19 cellular contexts compared by ENCODE assay signal in the genomic region with DNA sequence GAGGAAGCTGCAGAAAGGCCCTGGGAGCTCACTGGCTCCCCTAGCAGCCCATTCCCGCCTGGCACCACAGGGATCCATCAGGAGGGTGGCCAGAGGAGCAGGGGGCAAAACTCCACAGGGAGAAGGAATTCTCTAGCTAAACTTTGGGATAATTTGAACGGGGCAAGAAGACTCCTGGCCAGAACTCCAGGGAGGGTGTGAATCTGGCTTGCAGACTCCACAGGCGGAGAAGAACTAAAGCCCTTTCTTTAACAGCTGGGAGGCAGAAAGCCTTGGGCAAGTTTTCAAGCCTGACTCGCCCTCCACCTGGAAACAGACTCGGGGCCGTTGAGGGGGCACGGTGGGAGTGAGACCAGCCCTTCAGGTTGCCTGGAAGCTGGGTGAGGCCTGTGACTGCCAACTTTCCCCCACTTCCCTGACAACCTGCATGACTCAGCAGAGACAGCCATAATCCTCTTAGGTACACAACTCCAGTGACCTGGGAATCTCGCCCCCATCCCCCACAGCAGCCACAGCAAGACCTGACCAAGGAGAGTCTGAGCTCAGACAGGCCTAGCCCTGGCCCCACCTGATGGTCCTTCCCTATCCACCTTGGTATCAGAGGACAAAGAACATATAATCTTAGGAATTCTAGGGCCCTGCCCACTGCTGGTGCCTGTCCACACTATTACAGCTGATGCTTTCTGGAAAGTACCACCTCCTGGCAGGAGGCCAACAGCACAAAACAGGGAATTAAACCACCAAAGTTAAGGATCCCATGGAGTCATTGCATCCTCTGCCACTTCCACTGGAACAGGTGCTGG. TPM values are rescaled to one million over a fixed set of nuclear protein-coding genes. Genes with fewer than 3 reads are reported as not detected.
DNase-seq lines count a peak whose midpoint lies in the region; ATAC-seq and TF ChIP-seq lines count a peak whose summit lies in the region.
"Had no signal": no experiment of that assay in that cellular context is flagged by ENCODE, and none has a peak within 500 bp of the region (broad histone marks: within the 10 kb centered on the region; RNA-seq: fewer than 3 reads in every experiment).

No MANE protein-coding gene starts in this region.

- H3K9me3 ChIP-seq in HUES6 (ENCODE audit: control insufficient read depth, insufficient read depth, low read depth, low read length), result no peaks in the 10 kb centered on the region

- no peaks in the 10 kb centered on the region for H3K27me3 ChIP-seq in HUES6 (ENCODE audit: control insufficient read depth, insufficient read depth, low read length)

- no peak overlapping the region for H3K4me3 Mint-ChIP-seq in MCF 10A (ENCODE audit: unreplicated experiment)
- H3K4me3 Mint-ChIP-seq in type B pancreatic cell, result no peak overlapping the region
- no peak overlapping the region for H3K4me3 Mint-ChIP-seq in activated naive CD8-positive, alpha-beta T cell treated with anti-CD3 and anti-CD28 coated beads for 36 hours
- no peak overlapping the region for H3K4me3 Mint-ChIP-seq in activated CD4-positive, alpha-beta memory T cell treated with anti-CD3 and anti-CD28 coated beads, Interleukin-2, amount 10 ng/mL, durations not matched to agents 7 days and 5 days
- H3K4me3 Mint-ChIP-seq: activated B cell treated with CpG ODN at 0.5 μM for 24 hours; activated naive CD4-positive, alpha-beta T cell treated with anti-CD3 and anti-CD28 coated beads, Interleukin-2, amount 50 U/mL, for 24 hours; nephron; T-cell had no signal

- POLR2A ChIA-PET in MCF 10A (lab: Yijun Ruan, JAX), result interaction anchor here (0.6 to 1.5 kb wide), 6 partner anchors 14 to 1860 kb away, joined by 3 to 5 read pairs (median 4); a partner anchor contains a TSS
- POLR2A ChIA-PET in activated CD4-positive, alpha-beta memory T cell treated with anti-CD3 and anti-CD28 coated beads, Interleukin-2, amount 10 ng/mL, durations not matched to agents 7 days and 5 days (lab: Charles Lee), result no interaction called here

- H3K4me1 Mint-ChIP-seq in MCF 10A (ENCODE audit: insufficient read depth, unreplicated experiment) (peaks cover 14% of the 10 kb centered on the region), type B pancreatic cell (ENCODE audit: unreplicated experiment) (no peaks in the 10 kb centered on the region)
- H3K4me1 Mint-ChIP-seq in activated naive CD8-positive, alpha-beta T cell treated with anti-CD3 and anti-CD28 coated beads for 36 hours, result no peaks in the 10 kb centered on the region
- no peaks in the 10 kb centered on the region for H3K4me1 Mint-ChIP-seq in activated CD4-positive, alpha-beta memory T cell treated with anti-CD3 and anti-CD28 coated beads, Interleukin-2, amount 10 ng/mL, durations not matched to agents 7 days and 5 days
- H3K4me1 Mint-ChIP-seq: activated B cell treated with CpG ODN at 0.5 μM for 24 hours; activated naive CD4-positive, alpha-beta T cell treated with anti-CD3 and anti-CD28 coated beads, Interleukin-2, amount 50 U/mL, for 24 hours; nephron; T-cell had no signal

- H3K36me3 ChIP-seq in HUES6 (ENCODE audit: control insufficient read depth, insufficient read depth, low read length), result no peaks in the 10 kb centered on the region

- H3K4me1 ChIP-seq in HUES6 (ENCODE audit: control insufficient read depth, insufficient read depth, low read length), result peaks cover 10% of the 10 kb centered on the region

- BruUV-seq in MCF 10A (replicated peaks; lab: Mats Ljungman, UMichigan), result no TSS peak

- peak overlapping the region; percentile 26 for H3K9ac ChIP-seq in HUES6 (ENCODE audit: low read length)

- no peaks in the 10 kb centered on the region for H3K36me3 Mint-ChIP-seq in MCF 10A (ENCODE audit: insufficient read depth, unreplicated experiment)
- peaks cover 11% of the 10 kb centered on the region for H3K36me3 Mint-ChIP-seq in type B pancreatic cell
- H3K36me3 Mint-ChIP-seq in activated naive CD8-positive, alpha-beta T cell treated with anti-CD3 and anti-CD28 coated beads for 36 hours, result peaks cover 46% of the 10 kb centered on the region
- peaks cover 72% of the 10 kb centered on the region for H3K36me3 Mint-ChIP-seq in activated CD4-positive, alpha-beta memory T cell treated with anti-CD3 and anti-CD28 coated beads, Interleukin-2, amount 10 ng/mL, durations not matched to agents 7 days and 5 days (ENCODE audit: low read depth)

- no peak overlapping the region for H3K4me3 ChIP-seq in HUES6 (ENCODE audit: low read depth, low read length)
- H3K4me3 ChIP-seq: lung had no signal

- H3K27ac ChIP-seq in HUES6 (ENCODE audit: low read depth, low read length), result peak overlapping the region; percentile 34; the same call in 1 of the 2 replicates

- TF ChIP-seq CTCF in MCF 10A (IDR thresholded peaks at IDR 0.05; ENCODE audit: unreplicated experiment) (no peak), type B pancreatic cell (conservative IDR thresholded peaks at IDR 0.05) (no peak)

- H3K9me3 Mint-ChIP-seq in MCF 10A (ENCODE audit: unreplicated experiment), result peaks cover 13% of the 10 kb centered on the region
- peaks cover 20% of the 10 kb centered on the region for H3K9me3 Mint-ChIP-seq in type B pancreatic cell
- peaks cover 14% of the 10 kb centered on the region for H3K9me3 Mint-ChIP-seq in activated naive CD8-positive, alpha-beta T cell treated with anti-CD3 and anti-CD28 coated beads for 36 hours
- H3K9me3 Mint-ChIP-seq in activated CD4-positive, alpha-beta memory T cell treated with anti-CD3 and anti-CD28 coated beads, Interleukin-2, amount 10 ng/mL, durations not matched to agents 7 days and 5 days, result peaks cover 11% of the 10 kb centered on the region

- intact Hi-C loops in MCF 10A (cut with micrococcal nuclease) (no loop called here), left colon (cut with DNase I, micrococcal nuclease) (no loop called here), head of caudate nucleus (cut with DNase I) (no loop called here)

- H3K27me3 Mint-ChIP-seq in MCF 10A (ENCODE audit: insufficient read depth, unreplicated experiment) (no peaks in the 10 kb centered on the region), type B pancreatic cell (no peaks in the 10 kb centered on the region)
- H3K27me3 Mint-ChIP-seq in activated naive CD8-positive, alpha-beta T cell treated with anti-CD3 and anti-CD28 coated beads for 36 hours, result peaks cover 18% of the 10 kb centered on the region
- no peaks in the 10 kb centered on the region for H3K27me3 Mint-ChIP-seq in activated CD4-positive, alpha-beta memory T cell treated with anti-CD3 and anti-CD28 coated beads, Interleukin-2, amount 10 ng/mL, durations not matched to agents 7 days and 5 days
- H3K27me3 Mint-ChIP-seq: activated B cell treated with CpG ODN at 0.5 μM for 24 hours had no signal

- CTCF ChIA-PET in MCF 10A (lab: Yijun Ruan, JAX), result interaction anchor here (0.7 to 1.7 kb wide), 4 partner anchors 11 to 63 kb away, joined by 3 to 5 read pairs (median 3); a partner anchor contains a TSS
- CTCF ChIA-PET in activated CD4-positive, alpha-beta memory T cell treated with anti-CD3 and anti-CD28 coated beads, Interleukin-2, amount 10 ng/mL, durations not matched to agents 7 days and 5 days (lab: Charles Lee), result no interaction called here

- H3K27ac Mint-ChIP-seq in MCF 10A (ENCODE audit: low read depth, unreplicated experiment), result peak overlapping the region; percentile 49
- peak overlapping the region; percentile 16 for H3K27ac Mint-ChIP-seq in type B pancreatic cell
- no peak overlapping the region for H3K27ac Mint-ChIP-seq in activated naive CD8-positive, alpha-beta T cell treated with anti-CD3 and anti-CD28 coated beads for 36 hours
- H3K27ac Mint-ChIP-seq in activated CD4-positive, alpha-beta memory T cell treated with anti-CD3 and anti-CD28 coated beads, Interleukin-2, amount 10 ng/mL, durations not matched to agents 7 days and 5 days, result no peak overlapping the region
- H3K27ac Mint-ChIP-seq: activated B cell treated with CpG ODN at 0.5 μM for 24 hours; activated naive CD4-positive, alpha-beta T cell treated with anti-CD3 and anti-CD28 coated beads, Interleukin-2, amount 50 U/mL, for 24 hours; nephron; T-cell had no signal

- DNase-seq in MCF 10A (ENCODE audit: unreplicated experiment) (peak; percentile 56), left colon (peak; percentile 91 to 95), type B pancreatic cell (ENCODE audit: extremely low spot score, unreplicated experiment) (no peak), head of caudate nucleus (no peak)
- DNase-seq in activated naive CD8-positive, alpha-beta T cell treated with anti-CD3 and anti-CD28 coated beads for 36 hours, result no peak
- no peak for DNase-seq in activated CD4-positive, alpha-beta memory T cell treated with anti-CD3 and anti-CD28 coated beads, Interleukin-2, amount 10 ng/mL, durations not matched to agents 7 days and 5 days
- DNase-seq: activated B cell treated with CpG ODN at 0.5 μM for 24 hours, DMS79 treated with DMSO at 0.1 percent for 48 hours, NCI-H2081, NCI-H526 treated with DMSO at 0.1 percent for 48 hours, substantia nigra, T-cell had no signal

- ATAC-seq in left colon (peak; percentile 91), HG03520 (IDR thresholded peaks at IDR 0.05; ENCODE audit: unreplicated experiment) (no peak)
- ATAC-seq: T-cell had no signal

RNA-seq across cellular contexts. Expression of a gene that starts 28.7 kb away (rescaled TPM):
- total RNA-seq in MCF 10A (2022) (0.64 and 0.84 TPM in 2 replicates), left colon (10 to 100 TPM; 37.2 to 43.1 TPM), type B pancreatic cell (ENCODE audit: low replicate concordance) (5.9 and 12.0 TPM in 2 replicates)
- 10 to 100 TPM; 15.0 to 16.0 TPM for total RNA-seq in activated naive CD8-positive, alpha-beta T cell treated with anti-CD3 and anti-CD28 coated beads for 36 hours
- total RNA-seq in activated CD4-positive, alpha-beta memory T cell treated with anti-CD3 and anti-CD28 coated beads, Interleukin-2, amount 10 ng/mL, durations not matched to agents 7 days and 5 days, result 10 to 100 TPM; 29.5 to 30.3 TPM
- total RNA-seq: pulmonary artery endothelial cell, RPMI7951 had no signal

RNA-seq across cellular contexts. Expression of a gene that starts 54.9 kb away (rescaled TPM):
- total RNA-seq in MCF 10A (2022) (not detected in 2 replicates), left colon (1 to 10 TPM in 1 of 2 donors, under 1 TPM in 1; 0.40 to 2.6 TPM), type B pancreatic cell (ENCODE audit: low replicate concordance) (0.14 TPM in 1 of 2 replicates, not detected in the other)
- total RNA-seq in activated naive CD8-positive, alpha-beta T cell treated with anti-CD3 and anti-CD28 coated beads for 36 hours, result under 1 TPM; 0.32 to 0.33 TPM
- under 1 TPM in 1 of 2 experiments, not detected in 1; 0.08 TPM for total RNA-seq in activated CD4-positive, alpha-beta memory T cell treated with anti-CD3 and anti-CD28 coated beads, Interleukin-2, amount 10 ng/mL, durations not matched to agents 7 days and 5 days
- total RNA-seq: activated B cell treated with CpG ODN at 0.5 μM for 24 hours, pulmonary artery endothelial cell, RPMI7951 had no signal

Comparison
In these comparisons a context has a peak if more than half of its experiments do, and no peak if none do; other contexts are left out.
1. DNase-seq: peak in MCF 10A (single experiment) and left colon (2 of 2); none in type B pancreatic cell (single experiment), activated naive CD8-positive, alpha-beta T cell treated with anti-CD3 and anti-CD28 coated beads for 36 hours (single experiment), activated CD4-positive, alpha-beta memory T cell treated with anti-CD3 and anti-CD28 coated beads, Interleukin-2, amount 10 ng/mL, durations not matched to agents 7 days and 5 days (single experiment) and head of caudate nucleus (0 of 42).
2. H3K27ac Mint-ChIP-seq: peak in MCF 10A (single experiment) and type B pancreatic cell (single experiment); none in activated naive CD8-positive, alpha-beta T cell treated with anti-CD3 and anti-CD28 coated beads for 36 hours (single experiment) and activated CD4-positive, alpha-beta memory T cell treated with anti-CD3 and anti-CD28 coated beads, Interleukin-2, amount 10 ng/mL, durations not matched to agents 7 days and 5 days (single experiment).